ENCODE assay signal across 2 cellular contexts in genomic region chr21:43881283-43881682, GRCh38.
TF ChIP-seq lines count a peak whose summit lies in the region.

No MANE protein-coding gene starts in this region.

TF ChIP-seq in HEK293, 187 proteins besides CTCF, POLR2A, EP300 and RAD21:
- TF ChIP-seq ZNF18 (tag by site-specific recombination; IDR thresholded peaks at IDR 0.05), result peak; percentile 70; the same call in 1 of the 2 replicates
- no peak for TF ChIP-seq ZNF558 (tag by site-specific recombination; IDR thresholded peaks at IDR 0.05)

TF ChIP-seq in GM12878, 131 proteins besides CTCF, POLR2A, EP300 and RAD21:
- TF ChIP-seq BHLHE40 (IDR thresholded peaks at IDR 0.05; ENCODE audit: borderline replicate concordance in 1 of 2, low read depth in 2 of 2, low read length in 1 of 2) (peak in 1 of 2 experiments; percentile 44; a peak in 1 of 4 replicates), RB1 (IDR thresholded peaks at IDR 0.05; ENCODE audit: borderline replicate concordance) (no peak), MEF2B (IDR thresholded peaks at IDR 0.05; ENCODE audit: partially characterized antibody, poor library complexity, severe bottlenecking) (peak; percentile 46), TCF12 (IDR thresholded peaks at IDR 0.05; ENCODE audit: low read depth, low read length) (peak; percentile 11; the same call in 1 of the 2 replicates), STAT1 (conservative IDR thresholded peaks at IDR 0.05) (no peak), TAF1 (IDR thresholded peaks at IDR 0.05; ENCODE audit: borderline replicate concordance, low read depth, low read length) (no peak), ZNF687 (IDR thresholded peaks at IDR 0.05) (peak; percentile 38; the same call in 1 of the 2 replicates), SPI1 (IDR thresholded peaks at IDR 0.05; ENCODE audit: borderline replicate concordance, insufficient read depth, low read depth, low read length) (peak; percentile 13; the same call in 1 of the 2 replicates), ZNF207 (IDR thresholded peaks at IDR 0.05; ENCODE audit: borderline replicate concordance) (no peak), RUNX3 (IDR thresholded peaks at IDR 0.05; ENCODE audit: low read length) (peak; percentile 53), IRF5 (IDR thresholded peaks at IDR 0.05; ENCODE audit: borderline replicate concordance) (no peak)
TF ChIP-seq in GM12878: peak in this region for 6.
